In genomic region chr13:97226013-97226412, GRCh38 we compare ENCODE assay signal across 11 cellular contexts. TPM values are rescaled to one million over a fixed set of nuclear protein-coding genes. Genes with fewer than 3 reads are reported as not detected.
DNase-seq lines count a peak whose midpoint lies in the region; ATAC-seq and TF ChIP-seq lines count a peak whose summit lies in the region.
"Had no signal": no experiment of that assay in that cellular context is flagged by ENCODE, and none has a peak within 500 bp of the region (broad histone marks: within the 10 kb centered on the region; RNA-seq: fewer than 3 reads in every experiment).

No MANE protein-coding gene starts in this region.

- peaks cover 18% of the 10 kb centered on the region for H3K27me3 ChIP-seq in mesendoderm (ENCODE audit: insufficient read depth, low read length, poor library complexity)

- H3K9me3 Mint-ChIP-seq in stimulated activated effector memory CD8-positive, alpha-beta T cell treated with anti-CD3 and anti-CD28 coated beads, Interleukin-12 subunit alpha, Interleukin-12 subunit beta, amount 100 ng/mL, for 72 hours = no peaks in the 10 kb centered on the region
- H3K9me3 Mint-ChIP-seq: WTC11 had no signal

- H3K36me3 Mint-ChIP-seq in stimulated activated effector memory CD8-positive, alpha-beta T cell treated with anti-CD3 and anti-CD28 coated beads, Interleukin-12 subunit alpha, Interleukin-12 subunit beta, amount 100 ng/mL, for 72 hours = peaks cover 6% of the 10 kb centered on the region
- H3K36me3 Mint-ChIP-seq: WTC11 had no signal

- peak overlapping the region; percentile 81 for H3K27ac ChIP-seq in VCaP
- H3K27ac ChIP-seq in mesendoderm (ENCODE audit: low read depth, low read length) = no peak overlapping the region
- H3K27ac ChIP-seq: 22Rv1 had no signal

- WGBS in mesendoderm (ENCODE audit: extremely low coverage, insufficient coverage, low lambda C conversion rate) = no CpG with 5 or more reads among the region's 8 CpGs

- TF ChIP-seq CTCF in VCaP (conservative IDR thresholded peaks at IDR 0.05) = no peak
- TF ChIP-seq CTCF in foreskin fibroblast (IDR thresholded peaks at IDR 0.05; ENCODE audit: low read depth, low read length) = no peak

- peak; percentile 33 for DNase-seq in DMS153 (lab: John Stamatoyannopoulos, UW)
- no peak for DNase-seq in DMS153 treated with DMSO at 0.1 percent for 48 hours (lab: John Stamatoyannopoulos, UW; ENCODE audit: unreplicated experiment)
- DNase-seq in foreskin fibroblast = no peak
- DNase-seq in stimulated activated effector memory CD8-positive, alpha-beta T cell treated with anti-CD3 and anti-CD28 coated beads, Interleukin-12 subunit alpha, Interleukin-12 subunit beta, amount 100 ng/mL, for 72 hours (ENCODE audit: low spot score in 2 of 2) = no peak
- DNase-seq in inferior parietal cortex (ENCODE audit: extremely low spot score) = no peak
- no peak for DNase-seq in mesendoderm
- DNase-seq: foreskin melanocyte had no signal

- ATAC-seq in stimulated activated effector memory CD8-positive, alpha-beta T cell treated with anti-CD3 and anti-CD28 coated beads, Interleukin-12 subunit alpha, Interleukin-12 subunit beta, amount 100 ng/mL, for 72 hours = no peak
- ATAC-seq in GM21360 (IDR thresholded peaks at IDR 0.05; ENCODE audit: unreplicated experiment) = no peak
- ATAC-seq: WTC11 had no signal

- H3K9ac ChIP-seq in mesendoderm (ENCODE audit: low read length) = no peak overlapping the region

- no peaks in the 10 kb centered on the region for H3K36me3 ChIP-seq in mesendoderm (ENCODE audit: control insufficient read depth, insufficient read depth, low read length)

- peaks cover 43% of the 10 kb centered on the region for H3K4me1 Mint-ChIP-seq in stimulated activated effector memory CD8-positive, alpha-beta T cell treated with anti-CD3 and anti-CD28 coated beads, Interleukin-12 subunit alpha, Interleukin-12 subunit beta, amount 100 ng/mL, for 72 hours

- H2BK15ac ChIP-seq in mesendoderm (replicated peaks; ENCODE audit: low read depth) = no peak overlapping the region

- H4K8ac ChIP-seq in mesendoderm (ENCODE audit: low read depth, low read length) = no peak overlapping the region

- no peak overlapping the region for H3K4ac ChIP-seq in mesendoderm (ENCODE audit: low read depth, low read length)

- H3K23ac ChIP-seq in mesendoderm (ENCODE audit: low read length) = no peak overlapping the region

- no peak overlapping the region for H3K56ac ChIP-seq in mesendoderm (ENCODE audit: low read length)

- no peak overlapping the region for H4K5ac ChIP-seq in mesendoderm (ENCODE audit: low read length)

- H2BK5ac ChIP-seq in mesendoderm (ENCODE audit: low read length) = no peak overlapping the region

- H2BK120ac ChIP-seq in mesendoderm (ENCODE audit: low read depth, low read length) = no peak overlapping the region

- peak overlapping the region; percentile 98 for H3K27ac Mint-ChIP-seq in stimulated activated effector memory CD8-positive, alpha-beta T cell treated with anti-CD3 and anti-CD28 coated beads, Interleukin-12 subunit alpha, Interleukin-12 subunit beta, amount 100 ng/mL, for 72 hours
- H3K27ac Mint-ChIP-seq: WTC11 had no signal

- H3K18ac ChIP-seq in mesendoderm (ENCODE audit: low read length) = no peak overlapping the region

- H2AK5ac ChIP-seq in mesendoderm (ENCODE audit: low read length) = no peak overlapping the region

- H3K4me3 Mint-ChIP-seq in stimulated activated effector memory CD8-positive, alpha-beta T cell treated with anti-CD3 and anti-CD28 coated beads, Interleukin-12 subunit alpha, Interleukin-12 subunit beta, amount 100 ng/mL, for 72 hours = peak overlapping the region; percentile 76
- H3K4me3 Mint-ChIP-seq: WTC11 had no signal

- H3K4me3 ChIP-seq in foreskin fibroblast (ENCODE audit: low read depth in 1 of 2, low read length in 2 of 2) = peak overlapping the region; percentile 64 to 86
- no peak overlapping the region for H3K4me3 ChIP-seq in mesendoderm (ENCODE audit: low read length)

- H3K4me2 ChIP-seq in mesendoderm (ENCODE audit: low read length) = no peak overlapping the region

- no peaks in the 10 kb centered on the region for H3K79me2 ChIP-seq in mesendoderm (ENCODE audit: control insufficient read depth, insufficient read depth, low read length)

- H3K4me1 ChIP-seq in mesendoderm (ENCODE audit: control insufficient read depth, low read depth, low read length) = peaks cover 3% of the 10 kb centered on the region

- no peaks in the 10 kb centered on the region for H3K79me1 ChIP-seq in mesendoderm (ENCODE audit: low read length)

RNA-seq across cellular contexts. Expression of gene MBNL2, which starts 3.9 kb away (rescaled TPM):
- 2.0 TPM for polyA plus RNA-seq in mesendoderm (2013, experiment 1 of 2)
- 2.2 TPM for polyA plus RNA-seq in mesendoderm (2013, experiment 2 of 2)
